In the genomic region with DNA sequence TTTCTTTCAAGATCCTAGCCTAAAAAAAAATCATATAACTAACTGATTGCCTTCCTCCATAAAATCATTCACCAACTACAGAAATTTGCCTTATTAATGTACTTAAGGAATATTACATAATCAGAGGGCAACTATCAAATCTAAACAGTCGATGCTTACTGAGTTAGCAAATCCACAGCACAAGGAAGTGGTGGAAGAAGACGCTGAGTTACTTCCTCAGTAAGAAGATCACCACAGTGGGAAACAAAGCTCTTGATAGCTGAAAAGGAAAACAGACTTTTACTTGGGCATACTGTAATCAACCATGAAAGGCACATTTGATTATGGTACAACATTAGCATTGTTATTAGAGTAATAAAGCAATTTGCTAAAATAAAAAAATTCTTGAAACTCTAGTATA, we compare ENCODE assay signal across 19 cellular contexts. TPM values are rescaled to one million over a fixed set of nuclear protein-coding genes. Genes with fewer than 3 reads are reported as not detected.
DNase-seq lines count a peak whose midpoint lies in the region; ATAC-seq and TF ChIP-seq lines count a peak whose summit lies in the region.
"Had no signal": no experiment of that assay in that cellular context is flagged by ENCODE, and none has a peak within 500 bp of the region (broad histone marks: within the 10 kb centered on the region; RNA-seq: fewer than 3 reads in every experiment).

No MANE protein-coding gene starts in this region.

- intact Hi-C loops in activated T-helper 1 cell treated with anti-CD3 and anti-CD28 coated beads, Interleukin-12 subunit alpha, Interleukin-12 subunit beta, Interleukin-2, Interleukin-4 antibody, amounts not matched to agents 30 ng/mL and 10 ng/mL and 1 ng/mL, durations not matched to agents 14 hours and 24 hours and 36 hours (cut with micrococcal nuclease), result no loop called here
- intact Hi-C loops in spleen (cut with DNase I; ENCODE audit: low total_unique reads) (no loop called here), sigmoid colon (cut with DNase I) (no loop called here)

- H3K4me3 ChIP-seq in spleen, result no peak overlapping the region
- no peak overlapping the region for H3K4me3 ChIP-seq in sigmoid colon
- H3K4me3 ChIP-seq: heart left ventricle, K562, stomach had no signal

- peak overlapping the region in 1 of 2 donors; percentile 58 for H3K4me3 Mint-ChIP-seq in activated T-cell treated with anti-CD3 and anti-CD28 coated beads, Interleukin-2, amount 50 U/mL, for 72 hours
- H3K4me3 Mint-ChIP-seq in activated T-helper 1 cell treated with anti-CD3 and anti-CD28 coated beads, Interleukin-12 subunit alpha, Interleukin-12 subunit beta, Interleukin-2, Interleukin-4 antibody, amounts not matched to agents 30 ng/mL and 10 ng/mL and 1 ng/mL, durations not matched to agents 14 hours and 24 hours and 36 hours, result peak overlapping the region; percentile 30

- DNase-seq in activated T-cell treated with anti-CD3 and anti-CD28 coated beads, Interleukin-2, amount 50 U/mL, for 72 hours, result no peak
- DNase-seq in activated T-cell treated with anti-CD3 and anti-CD28 coated beads, Interleukin-2, amount 50 U/mL, for 48 hours, result no peak
- DNase-seq in NOMO-1 treated with dmso at 0.1 percent for 144 hours (lab: John Stamatoyannopoulos, UW; ENCODE audit: unreplicated experiment) (peak; percentile 15), spleen (no peak), sigmoid colon (no peak)
- DNase-seq in activated T-helper 1 cell treated with anti-CD3 and anti-CD28 coated beads, Interleukin-12 subunit alpha, Interleukin-12 subunit beta, Interleukin-2, Interleukin-4 antibody, amounts not matched to agents 30 ng/mL and 10 ng/mL and 1 ng/mL, durations not matched to agents 14 hours and 24 hours and 36 hours (ENCODE audit: low spot score), result no peak
- DNase-seq: activated CD4-positive, CD25-positive, alpha-beta regulatory T cell; activated naive CD4-positive, alpha-beta T cell; heart left ventricle; NCI-H1105 treated with DMSO at 0.1 percent for 48 hours; NCI-H2171 treated with DMSO at 0.1 percent for 48 hours; NCI-H82; right cardiac atrium; stimulated activated CD4-positive, alpha-beta T cell treated with anti-CD3 and anti-CD28 coated beads, Interleukin-2, amount 100 ng/mL, for 24 hours; stomach had no signal

- ATAC-seq in activated T-cell treated with anti-CD3 and anti-CD28 coated beads, Interleukin-2, amount 50 U/mL, for 72 hours (replicated peaks in 1 of 2), result peak in 1 of 2 donors; percentile 26
- ATAC-seq in GM18511 (IDR thresholded peaks at IDR 0.05; ENCODE audit: unreplicated experiment) (no peak), HG02798 (IDR thresholded peaks at IDR 0.05; ENCODE audit: poor library complexity, unreplicated experiment) (no peak)
- ATAC-seq: HCT116, heart left ventricle, K562, right cardiac atrium had no signal

- H3K36me3 Mint-ChIP-seq in activated T-cell treated with anti-CD3 and anti-CD28 coated beads, Interleukin-2, amount 50 U/mL, for 72 hours (ENCODE audit: insufficient read depth in 2 of 2), result no peaks in the 10 kb centered on the region
- H3K36me3 Mint-ChIP-seq in activated T-helper 1 cell treated with anti-CD3 and anti-CD28 coated beads, Interleukin-12 subunit alpha, Interleukin-12 subunit beta, Interleukin-2, Interleukin-4 antibody, amounts not matched to agents 30 ng/mL and 10 ng/mL and 1 ng/mL, durations not matched to agents 14 hours and 24 hours and 36 hours (ENCODE audit: low read depth), result peaks cover 24% of the 10 kb centered on the region

- no peak for TF ChIP-seq EP300 in sigmoid colon (IDR thresholded peaks at IDR 0.05)

- H3K9me3 ChIP-seq in spleen (no peaks in the 10 kb centered on the region), sigmoid colon (no peaks in the 10 kb centered on the region)
- H3K9me3 ChIP-seq: heart left ventricle, stomach had no signal

- no peaks in the 10 kb centered on the region for H3K27me3 ChIP-seq in spleen (replicated peaks in 1 of 7)
- H3K27me3 ChIP-seq in sigmoid colon, result no peaks in the 10 kb centered on the region
- H3K27me3 ChIP-seq: heart left ventricle, stomach had no signal

- H3K27ac ChIP-seq in spleen, result peak overlapping the region in 6 of 8 donors; percentile 22 to 67 (median 52)
- no peak overlapping the region for H3K27ac ChIP-seq in sigmoid colon
- H3K27ac ChIP-seq: heart left ventricle had no signal

- no peak for TF ChIP-seq CTCF in spleen (IDR thresholded peaks at IDR 0.05 in 8 of 11, conservative IDR thresholded peaks at IDR 0.05 in 3 of 11)
- TF ChIP-seq CTCF in sigmoid colon (IDR thresholded peaks at IDR 0.05), result no peak

- TF ChIP-seq POLR2A in spleen (IDR thresholded peaks at IDR 0.05) (no peak), sigmoid colon (IDR thresholded peaks at IDR 0.05) (no peak)

- H3K4me1 ChIP-seq in spleen, result peaks cover 0 to 18% (median 0%) of the 10 kb centered on the region in 6 donors
- H3K4me1 ChIP-seq in sigmoid colon, result no peaks in the 10 kb centered on the region

- H3K27ac Mint-ChIP-seq in activated T-cell treated with anti-CD3 and anti-CD28 coated beads, Interleukin-2, amount 50 U/mL, for 72 hours, result peak overlapping the region; percentile 88
- H3K27ac Mint-ChIP-seq in activated T-helper 1 cell treated with anti-CD3 and anti-CD28 coated beads, Interleukin-12 subunit alpha, Interleukin-12 subunit beta, Interleukin-2, Interleukin-4 antibody, amounts not matched to agents 30 ng/mL and 10 ng/mL and 1 ng/mL, durations not matched to agents 14 hours and 24 hours and 36 hours, result peak overlapping the region; percentile 52

- 21 to 35% (median 22%) methylated on average over 2 of the region's 2 CpGs for WGBS in spleen, 5 donors
- 44 to 65% methylated on average over 2 of the region's 2 CpGs for WGBS in sigmoid colon, 2 donors

- H3K36me3 ChIP-seq in spleen (peaks cover 0 to 94% (median 36%) of the 10 kb centered on the region in 6 donors), sigmoid colon (peaks cover 4 to 83% (median 18%) of the 10 kb centered on the region in 4 donors)

- H3K9me3 Mint-ChIP-seq in activated T-cell treated with anti-CD3 and anti-CD28 coated beads, Interleukin-2, amount 50 U/mL, for 72 hours, result no peaks in the 10 kb centered on the region
- H3K9me3 Mint-ChIP-seq in activated T-helper 1 cell treated with anti-CD3 and anti-CD28 coated beads, Interleukin-12 subunit alpha, Interleukin-12 subunit beta, Interleukin-2, Interleukin-4 antibody, amounts not matched to agents 30 ng/mL and 10 ng/mL and 1 ng/mL, durations not matched to agents 14 hours and 24 hours and 36 hours, result no peaks in the 10 kb centered on the region

- peaks cover 11% of the 10 kb centered on the region for H3K4me1 Mint-ChIP-seq in activated T-cell treated with anti-CD3 and anti-CD28 coated beads, Interleukin-2, amount 50 U/mL, for 72 hours (ENCODE audit: low read depth)
- H3K4me1 Mint-ChIP-seq in activated T-helper 1 cell treated with anti-CD3 and anti-CD28 coated beads, Interleukin-12 subunit alpha, Interleukin-12 subunit beta, Interleukin-2, Interleukin-4 antibody, amounts not matched to agents 30 ng/mL and 10 ng/mL and 1 ng/mL, durations not matched to agents 14 hours and 24 hours and 36 hours (ENCODE audit: low read depth), result peaks cover 22% of the 10 kb centered on the region

- H3K27me3 Mint-ChIP-seq in activated T-cell treated with anti-CD3 and anti-CD28 coated beads, Interleukin-2, amount 50 U/mL, for 72 hours (ENCODE audit: low read depth), result no peaks in the 10 kb centered on the region
- no peaks in the 10 kb centered on the region for H3K27me3 Mint-ChIP-seq in activated T-helper 1 cell treated with anti-CD3 and anti-CD28 coated beads, Interleukin-12 subunit alpha, Interleukin-12 subunit beta, Interleukin-2, Interleukin-4 antibody, amounts not matched to agents 30 ng/mL and 10 ng/mL and 1 ng/mL, durations not matched to agents 14 hours and 24 hours and 36 hours (ENCODE audit: insufficient read depth)

RNA-seq across cellular contexts. Expression of a gene that starts 48.7 kb away (rescaled TPM):
- 10 to 100 TPM; 11.4 to 13.3 TPM for total RNA-seq in activated T-cell treated with anti-CD3 and anti-CD28 coated beads, Interleukin-2, amount 50 U/mL, for 72 hours
- 26.4 and 31.0 TPM in 2 replicates for total RNA-seq in activated T-helper 1 cell treated with anti-CD3 and anti-CD28 coated beads, Interleukin-12 subunit alpha, Interleukin-12 subunit beta, Interleukin-2, Interleukin-4 antibody, amounts not matched to agents 30 ng/mL and 10 ng/mL and 1 ng/mL, durations not matched to agents 14 hours and 24 hours and 36 hours
- total RNA-seq in spleen (10 to 100 TPM; 22.1 to 52.2 (median 36.0) TPM), sigmoid colon (10 to 100 TPM; 27.6 to 41.9 (median 36.0) TPM)
- polyA plus RNA-seq in spleen (1 to 10 TPM; 4.4 to 7.5 (median 5.0) TPM), sigmoid colon (10 to 100 TPM in 2 of 3 donors, 1 to 10 TPM in 1; 9.3 to 28.7 (median 10.2) TPM)

Comparison
In these comparisons a context has a peak if more than half of its experiments do, and no peak if none do; other contexts are left out.
1. H3K27ac ChIP-seq: peak in spleen (6 of 8); none in sigmoid colon (0 of 4).